19 cellular contexts compared by ENCODE assay signal in genomic region chr3:158314426-158315357, GRCh38.
DNase-seq lines count a peak whose midpoint lies in the region; ATAC-seq lines count a peak whose summit lies in the region.
"Had no signal": no experiment of that assay in that cellular context is flagged by ENCODE, and none has a peak within 500 bp of the region (broad histone marks: within the 10 kb centered on the region; RNA-seq: fewer than 3 reads in every experiment).

No MANE protein-coding gene starts in this region.

- no peak overlapping the region for H3K4me3 Mint-ChIP-seq in naive thymus-derived CD8-positive, alpha-beta T cell
- H3K4me3 Mint-ChIP-seq: activated CD8-positive, alpha-beta T cell treated with anti-CD3 and anti-CD28 coated beads for 36 hours had no signal

- peaks cover 0 to 4% (median 0%) of the 10 kb centered on the region in 9 donors for H3K9me3 Mint-ChIP-seq in naive thymus-derived CD8-positive, alpha-beta T cell
- H3K9me3 Mint-ChIP-seq: activated CD8-positive, alpha-beta T cell treated with anti-CD3 and anti-CD28 coated beads for 36 hours had no signal

- peaks cover 0 to 1% (median 0%) of the 10 kb centered on the region in 4 donors for H3K4me1 Mint-ChIP-seq in naive thymus-derived CD8-positive, alpha-beta T cell

- ATAC-seq in GM18520 (IDR thresholded peaks at IDR 0.05; ENCODE audit: unreplicated experiment) (peak; percentile 44), GM21381 (IDR thresholded peaks at IDR 0.05; ENCODE audit: unreplicated experiment) (peak; percentile 53), HG02885 (IDR thresholded peaks at IDR 0.05; ENCODE audit: poor library complexity, unreplicated experiment) (peak; percentile 65), HG03469 (IDR thresholded peaks at IDR 0.05; ENCODE audit: unreplicated experiment) (peak; percentile 55)
- no peak for ATAC-seq in naive thymus-derived CD8-positive, alpha-beta T cell
- ATAC-seq: activated CD8-positive, alpha-beta T cell treated with anti-CD3 and anti-CD28 coated beads for 36 hours; K562 had no signal

- no peak for DNase-seq in DMS 273 treated with DMSO at 0.1 percent for 48 hours (lab: John Stamatoyannopoulos, UW)
- no peak for DNase-seq in naive thymus-derived CD8-positive, alpha-beta T cell
- DNase-seq in glomerular visceral epithelial cell (ENCODE audit: extremely low spot score) = no peak
- no peak for DNase-seq in NOMO-1 (lab: John Stamatoyannopoulos, UW; ENCODE audit: unreplicated experiment in 2 of 2)
- DNase-seq: activated CD8-positive, alpha-beta T cell treated with anti-CD3 and anti-CD28 coated beads for 36 hours; amygdala; cerebellar nuclear complex; H7; left ventricle myocardium inferior; NCI-H1092 treated with DMSO at 0.1 percent for 48 hours; NCI-H2227 treated with DMSO at 0.1 percent for 48 hours; OCI-M1; ovary; tibial artery had no signal

- POLR2A ChIA-PET in naive thymus-derived CD8-positive, alpha-beta T cell (lab: Charles Lee) = no interaction called here

- H3K36me3 Mint-ChIP-seq in naive thymus-derived CD8-positive, alpha-beta T cell = peaks cover 4 to 22% (median 11%) of the 10 kb centered on the region in 3 donors

- H3K27me3 Mint-ChIP-seq in naive thymus-derived CD8-positive, alpha-beta T cell = no peaks in the 10 kb centered on the region
- H3K27me3 Mint-ChIP-seq: activated CD8-positive, alpha-beta T cell treated with anti-CD3 and anti-CD28 coated beads for 36 hours had no signal

- no peak overlapping the region for H3K27ac Mint-ChIP-seq in naive thymus-derived CD8-positive, alpha-beta T cell
- H3K27ac Mint-ChIP-seq: activated CD8-positive, alpha-beta T cell treated with anti-CD3 and anti-CD28 coated beads for 36 hours had no signal

Comparison
In these comparisons a context has a peak if more than half of its experiments do, and no peak if none do; other contexts are left out.
1. ATAC-seq: peak in GM18520 (single experiment), GM21381 (single experiment), HG02885 (single experiment) and HG03469 (single experiment); none in naive thymus-derived CD8-positive, alpha-beta T cell (0 of 2).